In the genomic region with DNA sequence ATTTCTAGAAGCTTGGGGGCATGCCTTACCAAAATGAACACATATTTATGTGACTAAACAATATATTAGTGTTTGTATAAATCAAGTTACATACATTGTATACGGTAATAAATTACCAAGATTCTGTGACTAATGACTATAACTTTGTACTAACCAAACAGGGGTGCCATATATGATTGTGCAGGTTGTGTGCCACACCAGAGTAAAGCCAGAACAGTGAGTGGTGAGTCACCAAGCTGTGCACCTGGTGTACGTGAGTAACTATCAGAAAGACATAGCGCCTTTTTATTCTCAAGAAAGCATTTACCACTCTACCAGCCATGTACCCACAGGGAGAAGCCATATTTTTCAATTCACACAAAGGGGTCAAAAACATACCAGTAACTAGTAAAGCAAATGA, we compare ENCODE assay signal across 15 cellular contexts.
"Had no signal": no experiment of that assay in that cellular context is flagged by ENCODE, and none has a peak within 500 bp of the region (broad histone marks: within the 10 kb centered on the region; RNA-seq: fewer than 3 reads in every experiment).

No MANE protein-coding gene starts in this region.

- H3K4me3 Mint-ChIP-seq: mesothelial cell of epicardium; natural killer cell; stimulated activated memory B cell treated with anti-CD40 and anti-IgM and Interleukin-4, amounts not matched to agents 10 μg/mL and 1 μg/mL and 100 μg/mL, for 72 hours; stimulated activated naive CD8-positive, alpha-beta T cell treated with anti-CD3 and anti-CD28 coated beads, Interleukin-15, Interleukin-2, amounts not matched to agents 100 ng/mL and 50 ng/mL, for 24 hours had no signal

- DNase-seq: colonic mucosa; dermis blood vessel endothelial cell; erythroblast; heart right ventricle; hypothalamus; natural killer cell; right lobe of liver; stimulated activated CD4-positive, alpha-beta T cell treated with anti-CD3 and anti-CD28 coated beads, Interleukin-4, amount 100 ng/mL, for 1 hour; tibial artery; upper lobe of right lung had no signal

- H3K36me3 ChIP-seq: colonic mucosa, heart right ventricle, prostate gland, right lobe of liver, tibial artery, upper lobe of right lung had no signal

- H3K27ac Mint-ChIP-seq: mesothelial cell of epicardium; natural killer cell; stimulated activated memory B cell treated with anti-CD40 and anti-IgM and Interleukin-4, amounts not matched to agents 10 μg/mL and 1 μg/mL and 100 μg/mL, for 72 hours; stimulated activated naive CD8-positive, alpha-beta T cell treated with anti-CD3 and anti-CD28 coated beads, Interleukin-15, Interleukin-2, amounts not matched to agents 100 ng/mL and 50 ng/mL, for 24 hours had no signal

- H3K27me3 Mint-ChIP-seq: stimulated activated memory B cell treated with anti-CD40 and anti-IgM and Interleukin-4, amounts not matched to agents 10 μg/mL and 1 μg/mL and 100 μg/mL, for 72 hours; stimulated activated naive CD8-positive, alpha-beta T cell treated with anti-CD3 and anti-CD28 coated beads, Interleukin-15, Interleukin-2, amounts not matched to agents 100 ng/mL and 50 ng/mL, for 24 hours had no signal

- H3K9me3 ChIP-seq: colonic mucosa, heart right ventricle, prostate gland, right lobe of liver, tibial artery, upper lobe of right lung had no signal

- H3K27me3 ChIP-seq: colonic mucosa, heart right ventricle, right lobe of liver, tibial artery, upper lobe of right lung had no signal

- H3K27ac ChIP-seq: colonic mucosa, heart right ventricle, parathyroid adenoma, prostate gland, right lobe of liver, tibial artery, upper lobe of right lung had no signal

- H3K4me1 Mint-ChIP-seq: mesothelial cell of epicardium; natural killer cell; stimulated activated memory B cell treated with anti-CD40 and anti-IgM and Interleukin-4, amounts not matched to agents 10 μg/mL and 1 μg/mL and 100 μg/mL, for 72 hours had no signal

- H3K4me3 ChIP-seq: colonic mucosa, heart right ventricle, prostate gland, right lobe of liver, tibial artery, upper lobe of right lung had no signal

- H3K9me3 Mint-ChIP-seq: mesothelial cell of epicardium had no signal

- H3K36me3 Mint-ChIP-seq: mesothelial cell of epicardium; natural killer cell; stimulated activated memory B cell treated with anti-CD40 and anti-IgM and Interleukin-4, amounts not matched to agents 10 μg/mL and 1 μg/mL and 100 μg/mL, for 72 hours had no signal

- H3K4me1 ChIP-seq: colonic mucosa, heart right ventricle, parathyroid adenoma, prostate gland, right lobe of liver, tibial artery, upper lobe of right lung had no signal
